In the genomic region with DNA sequence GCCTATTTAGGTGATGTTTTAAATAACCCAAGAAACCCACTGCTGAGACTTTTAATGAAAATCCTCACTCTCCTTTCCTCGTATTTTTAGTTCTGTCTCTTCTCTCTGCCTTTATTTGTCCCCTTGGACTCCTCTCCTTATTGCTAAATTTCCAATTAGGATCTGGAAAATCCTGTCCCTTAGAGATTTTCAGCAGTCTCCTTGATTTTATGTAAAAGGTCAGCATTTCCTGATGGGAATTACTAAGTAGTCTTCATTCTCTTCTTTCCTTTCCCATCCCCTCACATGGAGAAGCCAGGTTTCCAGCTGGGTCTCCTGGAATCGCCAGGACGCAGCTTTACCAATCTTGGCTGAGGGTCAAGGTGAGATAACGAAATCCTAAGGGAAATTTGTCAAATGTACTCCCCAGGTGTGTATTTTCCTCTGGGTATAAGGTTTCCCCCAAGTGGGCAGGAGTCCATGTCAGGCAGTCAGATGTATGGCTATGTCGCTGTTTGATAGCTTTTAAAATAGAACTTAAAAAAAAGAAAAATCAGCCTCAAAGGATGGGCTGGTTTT, we compare ENCODE assay signal across 1 cellular context.
TF ChIP-seq lines count a peak whose summit lies in the region.

No MANE protein-coding gene starts in this region.

TF ChIP-seq in GM23338, 12 proteins besides CTCF, POLR2A, EP300 and RAD21 (continued from another document):
- TF ChIP-seq, protein P1, sequence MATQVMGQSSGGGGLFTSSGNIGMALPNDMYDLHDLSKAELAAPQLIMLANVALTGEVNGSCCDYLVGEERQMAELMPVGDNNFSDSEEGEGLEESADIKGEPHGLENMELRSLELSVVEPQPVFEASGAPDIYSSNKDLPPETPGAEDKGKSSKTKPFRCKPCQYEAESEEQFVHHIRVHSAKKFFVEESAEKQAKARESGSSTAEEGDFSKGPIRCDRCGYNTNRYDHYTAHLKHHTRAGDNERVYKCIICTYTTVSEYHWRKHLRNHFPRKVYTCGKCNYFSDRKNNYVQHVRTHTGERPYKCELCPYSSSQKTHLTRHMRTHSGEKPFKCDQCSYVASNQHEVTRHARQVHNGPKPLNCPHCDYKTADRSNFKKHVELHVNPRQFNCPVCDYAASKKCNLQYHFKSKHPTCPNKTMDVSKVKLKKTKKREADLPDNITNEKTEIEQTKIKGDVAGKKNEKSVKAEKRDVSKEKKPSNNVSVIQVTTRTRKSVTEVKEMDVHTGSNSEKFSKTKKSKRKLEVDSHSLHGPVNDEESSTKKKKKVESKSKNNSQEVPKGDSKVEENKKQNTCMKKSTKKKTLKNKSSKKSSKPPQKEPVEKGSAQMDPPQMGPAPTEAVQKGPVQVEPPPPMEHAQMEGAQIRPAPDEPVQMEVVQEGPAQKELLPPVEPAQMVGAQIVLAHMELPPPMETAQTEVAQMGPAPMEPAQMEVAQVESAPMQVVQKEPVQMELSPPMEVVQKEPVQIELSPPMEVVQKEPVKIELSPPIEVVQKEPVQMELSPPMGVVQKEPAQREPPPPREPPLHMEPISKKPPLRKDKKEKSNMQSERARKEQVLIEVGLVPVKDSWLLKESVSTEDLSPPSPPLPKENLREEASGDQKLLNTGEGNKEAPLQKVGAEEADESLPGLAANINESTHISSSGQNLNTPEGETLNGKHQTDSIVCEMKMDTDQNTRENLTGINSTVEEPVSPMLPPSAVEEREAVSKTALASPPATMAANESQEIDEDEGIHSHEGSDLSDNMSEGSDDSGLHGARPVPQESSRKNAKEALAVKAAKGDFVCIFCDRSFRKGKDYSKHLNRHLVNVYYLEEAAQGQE (IDR thresholded peaks at IDR 0.05; ENCODE audit: unreplicated experiment), result no peak
- TF ChIP-seq CREB1 (CRISPR knock-in tag; IDR thresholded peaks at IDR 0.05; ENCODE audit: low read depth), result no peak
